11 cellular contexts compared by ENCODE assay signal in the genomic region with DNA sequence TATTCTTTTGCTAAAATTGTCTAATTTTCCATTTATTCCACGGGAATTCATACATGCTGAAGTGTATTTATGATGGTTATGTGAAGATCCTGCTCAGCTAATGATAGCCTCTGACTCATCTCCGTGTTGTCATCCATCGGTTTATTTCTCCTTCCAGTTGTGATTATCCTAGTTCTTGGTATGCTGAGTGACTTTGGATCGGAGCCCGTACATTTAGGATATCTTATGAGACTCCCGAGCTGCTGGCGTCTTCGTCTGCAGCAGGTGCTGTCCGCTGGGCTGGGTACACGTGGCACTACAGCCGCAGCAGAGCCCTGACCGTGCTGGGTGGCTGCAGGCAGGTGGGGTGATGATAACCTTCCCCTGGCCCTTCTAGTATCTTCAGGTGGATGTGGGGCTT. TPM values are rescaled to one million over a fixed set of nuclear protein-coding genes. Genes with fewer than 3 reads are reported as not detected.
DNase-seq lines count a peak whose midpoint lies in the region; ATAC-seq, FAIRE-seq and TF ChIP-seq lines count a peak whose summit lies in the region.
"Had no signal": no experiment of that assay in that cellular context is flagged by ENCODE, and none has a peak within 500 bp of the region (broad histone marks: within the 10 kb centered on the region; RNA-seq: fewer than 3 reads in every experiment).

No MANE protein-coding gene starts in this region.

- H3K79me1 ChIP-seq in neuronal stem cell (ENCODE audit: low read depth, low read length), result no peaks in the 10 kb centered on the region

- intact Hi-C loops in CD8-positive, alpha-beta T cell (cut with DNase I, micrococcal nuclease), result loop anchor here (1.0 to 5.0 kb wide), 4 partner anchors 77 to 157 kb away; a partner anchor contains a TSS
- intact Hi-C loops in Right ventricle myocardium inferior (cut with DNase I), result no loop called here

- no peak overlapping the region for H4K91ac ChIP-seq in neuronal stem cell (ENCODE audit: low read depth, low read length, poor library complexity)

- peak overlapping the region; percentile 36 for H3K4me3 ChIP-seq in CD8-positive, alpha-beta T cell (ENCODE audit: low read depth, low read length)
- peak overlapping the region; percentile 38 for H3K4me3 ChIP-seq in Loucy (ENCODE audit: low read length, poor library complexity, severe bottlenecking)
- H3K4me3 ChIP-seq in brain microvascular endothelial cell (ENCODE audit: low read depth, low read length), result no peak overlapping the region
- no peak overlapping the region for H3K4me3 ChIP-seq in neuronal stem cell (ENCODE audit: low read length in 2 of 2)

- H3K36me3 Mint-ChIP-seq in CD8-positive, alpha-beta T cell, result no peaks in the 10 kb centered on the region

- no peak overlapping the region for H3K14ac ChIP-seq in neuronal stem cell (ENCODE audit: low read length)

- CTCF ChIA-PET in CD8-positive, alpha-beta T cell (lab: Charles Lee), result interaction anchor here (0.8 to 5.9 kb wide), 8 partner anchors 104 to 226 kb away, joined by 3 to 99 read pairs (median 12); no protein-coding TSS in a partner anchor

- no peak overlapping the region for H4K8ac ChIP-seq in neuronal stem cell (ENCODE audit: low read depth, low read length)

- H3K4ac ChIP-seq in neuronal stem cell (ENCODE audit: low read length), result no peak overlapping the region

- H4K20me1 ChIP-seq in Loucy (ENCODE audit: insufficient read depth, low read length, poor library complexity, severe bottlenecking), result no peaks in the 10 kb centered on the region

- no peak overlapping the region for H3K18ac ChIP-seq in neuronal stem cell (ENCODE audit: low read length)

- no peak overlapping the region for H3K27ac ChIP-seq in CD8-positive, alpha-beta T cell (ENCODE audit: low read depth, low read length)
- peak overlapping the region; percentile 90 for H3K27ac ChIP-seq in brain microvascular endothelial cell
- no peak overlapping the region for H3K27ac ChIP-seq in neuronal stem cell (replicated peaks; ENCODE audit: low read length)

- H2AK5ac ChIP-seq in neuronal stem cell (ENCODE audit: low read depth, low read length), result no peak overlapping the region

- no peaks in the 10 kb centered on the region for H3K27me3 ChIP-seq in CD8-positive, alpha-beta T cell (ENCODE audit: insufficient read depth, low read length)
- H3K27me3 ChIP-seq in Loucy (ENCODE audit: insufficient read depth, low read length, poor library complexity, severe bottlenecking) (no peaks in the 10 kb centered on the region), brain microvascular endothelial cell (replicated peaks) (no peaks in the 10 kb centered on the region), neuronal stem cell (ENCODE audit: control insufficient read depth in 3 of 3, insufficient read depth in 3 of 3, low read depth in 1 of 3, low read length in 3 of 3) (no peaks in the 10 kb centered on the region)

- H3K36me3 ChIP-seq in CD8-positive, alpha-beta T cell (ENCODE audit: insufficient read depth, low read length), result no peaks in the 10 kb centered on the region
- no peaks in the 10 kb centered on the region for H3K36me3 ChIP-seq in Loucy (ENCODE audit: insufficient read depth, low read length)
- H3K36me3 ChIP-seq in brain microvascular endothelial cell (replicated peaks), result no peaks in the 10 kb centered on the region
- H3K36me3 ChIP-seq in neuronal stem cell (replicated peaks in 1 of 2; ENCODE audit: control insufficient read depth in 2 of 2, insufficient read depth in 2 of 2, low read length in 2 of 2), result no peaks in the 10 kb centered on the region

- H3K4me1 ChIP-seq in CD8-positive, alpha-beta T cell (ENCODE audit: insufficient read depth, low read length), result peaks cover 40% of the 10 kb centered on the region
- peaks cover 40% of the 10 kb centered on the region for H3K4me1 ChIP-seq in Loucy (ENCODE audit: insufficient read depth, low read length, poor library complexity, severe bottlenecking)
- peaks cover 0 to 2% of the 10 kb centered on the region in 2 donors for H3K4me1 ChIP-seq in neuronal stem cell (ENCODE audit: control insufficient read depth in 2 of 2, insufficient read depth in 1 of 2, low read depth in 1 of 2, low read length in 2 of 2)

- DNase-seq in CD8-positive, alpha-beta T cell, result no peak
- peak; percentile 78 for DNase-seq in brain microvascular endothelial cell
- no peak for DNase-seq in neuronal stem cell (ENCODE audit: low spot score)
- no peak for DNase-seq in frontal cortex (ENCODE audit: low spot score in 2 of 2)
- DNase-seq in NCI-H1048 (lab: John Stamatoyannopoulos, UW), result no peak
- no peak for DNase-seq in Right ventricle myocardium inferior (ENCODE audit: missing footprints)
- DNase-seq: NCI-H1694 had no signal

- H3K23ac ChIP-seq in neuronal stem cell (ENCODE audit: low read depth, low read length, poor library complexity), result peak overlapping the region; percentile 1

- no peaks in the 10 kb centered on the region for H3K9me3 Mint-ChIP-seq in CD8-positive, alpha-beta T cell

- TF ChIP-seq CTCF in CD8-positive, alpha-beta T cell (IDR thresholded peaks at IDR 0.05), result no peak
- TF ChIP-seq CTCF in Loucy (conservative IDR thresholded peaks at IDR 0.05; ENCODE audit: low read length) (no peak), brain microvascular endothelial cell (IDR thresholded peaks at IDR 0.05; ENCODE audit: low read depth, low read length, missing control alignments) (no peak)

- no peak overlapping the region for H2BK15ac ChIP-seq in neuronal stem cell (ENCODE audit: low read length)

- H3K9me2 ChIP-seq in Loucy (replicated peaks; ENCODE audit: low read depth, low read length), result no peaks in the 10 kb centered on the region

- in situ Hi-C loops in brain microvascular endothelial cell (cut with HindIII; ENCODE audit: low pct_ligation_motif_present, low sequenced_read_pairs), result loop anchor here (25.0 kb wide), 1 partner anchor 147 kb away; no protein-coding TSS in a partner anchor

- no peak for ATAC-seq in CD8-positive, alpha-beta T cell
- no peak for ATAC-seq in HG02973 (IDR thresholded peaks at IDR 0.05; ENCODE audit: unreplicated experiment)
- no peak for ATAC-seq in Right ventricle myocardium inferior
- ATAC-seq: HCT116 had no signal

- peak overlapping the region; percentile 63 for H3K9ac ChIP-seq in Loucy (ENCODE audit: low read depth, low read length, poor library complexity, severe bottlenecking)
- H3K9ac ChIP-seq in neuronal stem cell (ENCODE audit: low read depth, low read length, poor library complexity), result no peak overlapping the region

- H2BK120ac ChIP-seq in neuronal stem cell (ENCODE audit: low read depth, low read length), result no peak overlapping the region

- no peak for FAIRE-seq in frontal cortex (lab: Jason Lieb, UNC)

- H3K4me1 Mint-ChIP-seq in CD8-positive, alpha-beta T cell (ENCODE audit: low read depth), result peaks cover 46% of the 10 kb centered on the region

- no peak overlapping the region for H2BK5ac ChIP-seq in neuronal stem cell (ENCODE audit: low read length)

- H3K4me2 ChIP-seq in Loucy (ENCODE audit: low read depth, low read length, poor library complexity, severe bottlenecking), result peak overlapping the region; percentile 53
- H3K4me2 ChIP-seq in neuronal stem cell (ENCODE audit: insufficient read depth, low read length, poor library complexity, severe bottlenecking), result no peak overlapping the region

- H2AFZ ChIP-seq in Loucy (ENCODE audit: low read length) (no peak overlapping the region), neuronal stem cell (ENCODE audit: low read length) (no peak overlapping the region)

- POLR2A ChIA-PET in CD8-positive, alpha-beta T cell (lab: Charles Lee), result no interaction called here

- H3K27me3 Mint-ChIP-seq in CD8-positive, alpha-beta T cell (ENCODE audit: low read depth), result no peaks in the 10 kb centered on the region

- H3F3A ChIP-seq in Loucy (ENCODE audit: low read depth), result no peaks in the 10 kb centered on the region

- H2BK12ac ChIP-seq in neuronal stem cell (ENCODE audit: low read length), result no peak overlapping the region

- no peaks in the 10 kb centered on the region for H3K9me3 ChIP-seq in CD8-positive, alpha-beta T cell (ENCODE audit: low read length)
- H3K9me3 ChIP-seq in Loucy (ENCODE audit: insufficient read depth, low read depth, low read length) (no peaks in the 10 kb centered on the region), neuronal stem cell (replicated peaks in 1 of 2; ENCODE audit: control insufficient read depth in 2 of 2, insufficient read depth in 1 of 2, low read depth in 1 of 2, low read length in 2 of 2) (no peaks in the 10 kb centered on the region)

- no CpG with 5 or more reads among the region's 12 CpGs for WGBS in neuronal stem cell (ENCODE audit: extremely low coverage in 2 of 2, insufficient read length in 2 of 2, insufficient replicate concordance in 1 of 2), 2 donors

- peak overlapping the region; percentile 95 for H3K27ac Mint-ChIP-seq in CD8-positive, alpha-beta T cell
- H3K27ac Mint-ChIP-seq: progenitor cell of endocrine pancreas had no signal

- H3K79me2 ChIP-seq in Loucy (ENCODE audit: insufficient read depth, low read length), result no peaks in the 10 kb centered on the region

- peak overlapping the region; percentile 92 for H3K4me3 Mint-ChIP-seq in CD8-positive, alpha-beta T cell

RNA-seq across cellular contexts. Expression of a gene that starts 40.1 kb away (rescaled TPM):
- not detected for total RNA-seq in CD8-positive, alpha-beta T cell
- not detected for polyA plus RNA-seq in neuronal stem cell (2013, experiment 1 of 2)
- not detected for polyA plus RNA-seq in neuronal stem cell (2013, experiment 2 of 2)
- total RNA-seq in frontal cortex (under 0.01 TPM), Right ventricle myocardium inferior (not detected)

Comparison
In these comparisons a context has a peak if more than half of its experiments do, and no peak if none do; other contexts are left out.
1. H3K4me3 ChIP-seq: peak in CD8-positive, alpha-beta T cell (single experiment) and Loucy (single experiment); none in brain microvascular endothelial cell (single experiment) and neuronal stem cell (0 of 2).